ENCODE assay signal across 1 cellular context in genomic region chr5:41903892-41904799, GRCh38.
TF ChIP-seq lines count a peak whose summit lies in the region.

A gene with protein sequence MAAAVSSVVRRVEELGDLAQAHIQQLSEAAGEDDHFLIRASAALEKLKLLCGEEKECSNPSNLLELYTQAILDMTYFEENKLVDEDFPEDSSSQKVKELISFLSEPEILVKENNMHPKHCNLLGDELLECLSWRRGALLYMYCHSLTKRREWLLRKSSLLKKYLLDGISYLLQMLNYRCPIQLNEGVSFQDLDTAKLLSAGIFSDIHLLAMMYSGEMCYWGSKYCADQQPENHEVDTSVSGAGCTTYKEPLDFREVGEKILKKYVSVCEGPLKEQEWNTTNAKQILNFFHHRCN (plus strand): TSS chr5:41904344. CDS start chr5:41904368, 24 bp downstream.

TF ChIP-seq in HepG2, 621 proteins besides CTCF, POLR2A, EP300 and RAD21 (continued from another document and continues in another):
- TF ChIP-seq CEBPZ (IDR thresholded peaks at IDR 0.05; ENCODE audit: low read length) (no peak), ZNF549 (CRISPR knock-in tag; IDR thresholded peaks at IDR 0.05) (0 out of 2 replicates have a peak, but pooled peaks have one; percentile 58), ZNF558 (CRISPR knock-in tag; IDR thresholded peaks at IDR 0.05; ENCODE audit: borderline replicate concordance) (peak; percentile 73; the same call in 1 of the 2 replicates), ZNF790 (CRISPR knock-in tag; IDR thresholded peaks at IDR 0.05; ENCODE audit: borderline replicate concordance) (no peak), SRF (IDR thresholded peaks at IDR 0.05; ENCODE audit: low read depth, low read length) (peak; percentile 95), IRF1 (CRISPR knock-in tag; IDR thresholded peaks at IDR 0.05; ENCODE audit: low read depth) (no peak), ZNF44 (CRISPR knock-in tag; IDR thresholded peaks at IDR 0.05) (0 out of 2 replicates have a peak, but pooled peaks have one; percentile 45), ATM (IDR thresholded peaks at IDR 0.05; ENCODE audit: borderline replicate concordance) (no peak), RBM22 (optimal IDR thresholded peaks at IDR 0.05; ENCODE audit: low read length) (no peak), CENPX (CRISPR knock-in tag; IDR thresholded peaks at IDR 0.05) (no peak), MNT (IDR thresholded peaks at IDR 0.05) (peak; percentile 83), ZNF513 (CRISPR knock-in tag; conservative IDR thresholded peaks at IDR 0.05) (0 out of 2 replicates have a peak, but pooled peaks have one; percentile 73), DNMT3B (CRISPR knock-in tag; conservative IDR thresholded peaks at IDR 0.05) (peak; percentile 65; the same call in 1 of the 2 replicates), SMAD1 (CRISPR knock-in tag; IDR thresholded peaks at IDR 0.05; ENCODE audit: borderline replicate concordance, low read depth) (peak; percentile 80; the same call in 1 of the 2 replicates), CEBPG (CRISPR knock-in tag; IDR thresholded peaks at IDR 0.05) (peak; percentile 6; the same call in 1 of the 2 replicates), ZNF292 (CRISPR knock-in tag; IDR thresholded peaks at IDR 0.05; ENCODE audit: borderline replicate concordance, low read depth) (peak; percentile 32; the same call in 1 of the 2 replicates), PRDM15 (CRISPR knock-in tag; IDR thresholded peaks at IDR 0.05) (no peak), ZNF552 (CRISPR knock-in tag; IDR thresholded peaks at IDR 0.05; ENCODE audit: borderline replicate concordance) (peak; percentile 81), SP1 (IDR thresholded peaks at IDR 0.05) (no peak), SP1 (CRISPR knock-in tag; IDR thresholded peaks at IDR 0.05) (peak; percentile 73), MXD4 (CRISPR knock-in tag; IDR thresholded peaks at IDR 0.05) (peak; percentile 94), ZNF225 (CRISPR knock-in tag; IDR thresholded peaks at IDR 0.05) (peak; percentile 87), HDAC2 (CRISPR knock-in tag; IDR thresholded peaks at IDR 0.05) (peak; percentile 80), POGK (CRISPR knock-in tag; conservative IDR thresholded peaks at IDR 0.05) (peak; percentile 79), ZNF644 (CRISPR knock-in tag; IDR thresholded peaks at IDR 0.05; ENCODE audit: low read depth) (no peak), TOE1 (CRISPR knock-in tag; IDR thresholded peaks at IDR 0.05) (no peak), ZNF563 (CRISPR knock-in tag; IDR thresholded peaks at IDR 0.05) (peak; percentile 75; the same call in 1 of the 2 replicates), ZSCAN20 (CRISPR knock-in tag; IDR thresholded peaks at IDR 0.05; ENCODE audit: borderline replicate concordance) (peak; percentile 52; the same call in 1 of the 2 replicates), ZNF780A (CRISPR knock-in tag; IDR thresholded peaks at IDR 0.05) (no peak), ZNF672 (CRISPR knock-in tag; IDR thresholded peaks at IDR 0.05) (no peak), YY1 (IDR thresholded peaks at IDR 0.05; ENCODE audit: insufficient read depth, insufficient replicate concordance, low read depth, low read length) (peak; percentile 93), MXI1 (IDR thresholded peaks at IDR 0.05; ENCODE audit: borderline replicate concordance, low read depth, low read length) (peak; percentile 26; the same call in 2 of the 3 replicates), IRF2 (CRISPR knock-in tag; IDR thresholded peaks at IDR 0.05) (peak; percentile 85; the same call in 1 of the 2 replicates), MAFF (IDR thresholded peaks at IDR 0.05; ENCODE audit: low read depth, low read length) (no peak)
- TF ChIP-seq, protein P1, sequence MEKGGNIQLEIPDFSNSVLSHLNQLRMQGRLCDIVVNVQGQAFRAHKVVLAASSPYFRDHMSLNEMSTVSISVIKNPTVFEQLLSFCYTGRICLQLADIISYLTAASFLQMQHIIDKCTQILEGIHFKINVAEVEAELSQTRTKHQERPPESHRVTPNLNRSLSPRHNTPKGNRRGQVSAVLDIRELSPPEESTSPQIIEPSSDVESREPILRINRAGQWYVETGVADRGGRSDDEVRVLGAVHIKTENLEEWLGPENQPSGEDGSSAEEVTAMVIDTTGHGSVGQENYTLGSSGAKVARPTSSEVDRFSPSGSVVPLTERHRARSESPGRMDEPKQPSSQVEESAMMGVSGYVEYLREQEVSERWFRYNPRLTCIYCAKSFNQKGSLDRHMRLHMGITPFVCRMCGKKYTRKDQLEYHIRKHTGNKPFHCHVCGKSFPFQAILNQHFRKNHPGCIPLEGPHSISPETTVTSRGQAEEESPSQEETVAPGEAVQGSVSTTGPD (CRISPR knock-in tag; IDR thresholded peaks at IDR 0.05), result no peak
- TF ChIP-seq, protein P2, sequence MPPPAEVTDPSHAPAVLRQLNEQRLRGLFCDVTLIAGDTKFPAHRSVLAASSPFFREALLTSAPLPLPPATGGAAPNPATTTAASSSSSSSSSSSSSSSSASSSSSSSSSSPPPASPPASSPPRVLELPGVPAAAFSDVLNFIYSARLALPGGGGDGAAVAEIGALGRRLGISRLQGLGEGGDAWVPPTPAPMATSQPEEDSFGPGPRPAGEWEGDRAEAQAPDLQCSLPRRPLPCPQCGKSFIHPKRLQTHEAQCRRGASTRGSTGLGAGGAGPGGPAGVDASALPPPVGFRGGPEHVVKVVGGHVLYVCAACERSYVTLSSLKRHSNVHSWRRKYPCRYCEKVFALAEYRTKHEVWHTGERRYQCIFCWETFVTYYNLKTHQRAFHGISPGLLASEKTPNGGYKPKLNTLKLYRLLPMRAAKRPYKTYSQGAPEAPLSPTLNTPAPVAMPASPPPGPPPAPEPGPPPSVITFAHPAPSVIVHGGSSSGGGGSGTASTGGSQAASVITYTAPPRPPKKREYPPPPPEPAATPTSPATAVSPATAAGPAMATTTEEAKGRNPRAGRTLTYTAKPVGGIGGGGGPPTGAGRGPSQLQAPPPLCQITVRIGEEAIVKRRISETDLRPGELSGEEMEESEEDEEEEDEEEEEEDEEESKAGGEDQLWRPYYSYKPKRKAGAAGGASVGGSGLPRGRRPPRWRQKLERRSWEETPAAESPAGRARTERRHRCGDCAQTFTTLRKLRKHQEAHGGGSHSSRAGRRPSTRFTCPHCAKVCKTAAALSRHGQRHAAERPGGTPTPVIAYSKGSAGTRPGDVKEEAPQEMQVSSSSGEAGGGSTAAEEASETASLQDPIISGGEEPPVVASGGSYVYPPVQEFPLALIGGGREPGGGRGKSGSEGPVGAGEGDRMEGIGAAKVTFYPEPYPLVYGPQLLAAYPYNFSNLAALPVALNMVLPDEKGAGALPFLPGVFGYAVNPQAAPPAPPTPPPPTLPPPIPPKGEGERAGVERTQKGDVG (CRISPR knock-in tag; IDR thresholded peaks at IDR 0.05; ENCODE audit: borderline replicate concordance), result peak; percentile 55; the same call in 1 of the 2 replicates
- TF ChIP-seq, protein P3, sequence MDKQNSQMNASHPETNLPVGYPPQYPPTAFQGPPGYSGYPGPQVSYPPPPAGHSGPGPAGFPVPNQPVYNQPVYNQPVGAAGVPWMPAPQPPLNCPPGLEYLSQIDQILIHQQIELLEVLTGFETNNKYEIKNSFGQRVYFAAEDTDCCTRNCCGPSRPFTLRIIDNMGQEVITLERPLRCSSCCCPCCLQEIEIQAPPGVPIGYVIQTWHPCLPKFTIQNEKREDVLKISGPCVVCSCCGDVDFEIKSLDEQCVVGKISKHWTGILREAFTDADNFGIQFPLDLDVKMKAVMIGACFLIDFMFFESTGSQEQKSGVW (CRISPR knock-in tag; IDR thresholded peaks at IDR 0.05; ENCODE audit: borderline replicate concordance), result no peak
- TF ChIP-seq, protein P4, sequence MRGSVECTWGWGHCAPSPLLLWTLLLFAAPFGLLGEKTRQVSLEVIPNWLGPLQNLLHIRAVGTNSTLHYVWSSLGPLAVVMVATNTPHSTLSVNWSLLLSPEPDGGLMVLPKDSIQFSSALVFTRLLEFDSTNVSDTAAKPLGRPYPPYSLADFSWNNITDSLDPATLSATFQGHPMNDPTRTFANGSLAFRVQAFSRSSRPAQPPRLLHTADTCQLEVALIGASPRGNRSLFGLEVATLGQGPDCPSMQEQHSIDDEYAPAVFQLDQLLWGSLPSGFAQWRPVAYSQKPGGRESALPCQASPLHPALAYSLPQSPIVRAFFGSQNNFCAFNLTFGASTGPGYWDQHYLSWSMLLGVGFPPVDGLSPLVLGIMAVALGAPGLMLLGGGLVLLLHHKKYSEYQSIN (CRISPR knock-in tag; IDR thresholded peaks at IDR 0.05; ENCODE audit: borderline replicate concordance), result no peak
